ENCODE assay signal across 22 cellular contexts in the genomic region with DNA sequence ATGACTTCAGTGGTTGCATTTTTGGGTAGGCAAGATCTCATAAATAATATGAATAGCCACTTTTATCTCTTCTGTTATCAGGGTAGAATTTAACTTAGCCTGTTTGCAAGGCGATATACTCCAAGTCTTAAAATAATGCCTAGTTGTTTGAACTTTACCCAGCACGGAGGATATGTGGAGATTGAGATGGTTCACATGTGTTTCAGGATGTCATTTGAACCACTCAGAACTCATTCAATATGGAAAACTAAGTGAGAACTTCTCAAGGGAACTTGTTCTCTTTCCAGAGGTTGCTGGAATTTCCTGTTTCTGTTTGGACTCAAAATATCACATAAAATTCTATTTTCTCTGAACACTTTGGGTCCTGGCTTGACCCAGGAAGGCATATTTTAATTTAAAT.
"Had no signal": no experiment of that assay in that cellular context is flagged by ENCODE, and none has a peak within 500 bp of the region (broad histone marks: within the 10 kb centered on the region; RNA-seq: fewer than 3 reads in every experiment).

No MANE protein-coding gene starts in this region.

- H3K27ac ChIP-seq: cardiac muscle cell, colonic mucosa, dorsolateral prefrontal cortex, esophagus squamous epithelium, neutrophil, ovary, right atrium auricular region, tibial artery, upper lobe of left lung, uterus had no signal

- H3K27me3 ChIP-seq: cardiac muscle cell, colonic mucosa, dorsolateral prefrontal cortex, esophagus squamous epithelium, ovary, right atrium auricular region, tibial artery, upper lobe of left lung, uterus had no signal

- H3K4me1 ChIP-seq: colonic mucosa, esophagus squamous epithelium, right atrium auricular region, tibial artery had no signal

- H3K9me3 ChIP-seq: colonic mucosa, esophagus squamous epithelium, neutrophil, ovary, right atrium auricular region, tibial artery, upper lobe of left lung, uterus had no signal

- H3K4me3 Mint-ChIP-seq: naive thymus-derived CD4-positive, alpha-beta T cell had no signal

- DNase-seq: cerebellar nuclear complex; colonic mucosa; dorsolateral prefrontal cortex; effector CD8-positive, alpha-beta T cell; esophagus squamous epithelium; foreskin melanocyte; head of caudate nucleus; hypothalamus; islet precursor cell; left cardiac atrium; mesendoderm; naive thymus-derived CD4-positive, alpha-beta T cell; ovary; stimulated activated CD4-positive, alpha-beta T cell treated with anti-CD3 and anti-CD28 coated beads, Interleukin-2, amount 100 ng/mL, for 48 hours; stimulated activated naive CD4-positive, alpha-beta T cell treated with Interleukin-2 at 50 U/mL for 16 hours; tibial artery; upper lobe of left lung; uterus had no signal

- H3K4me1 Mint-ChIP-seq: naive thymus-derived CD4-positive, alpha-beta T cell had no signal

- H3K36me3 ChIP-seq: cardiac muscle cell, colonic mucosa, esophagus squamous epithelium, neutrophil, ovary, right atrium auricular region, tibial artery, upper lobe of left lung, uterus had no signal

- ATAC-seq: left cardiac atrium; naive thymus-derived CD4-positive, alpha-beta T cell had no signal

- H3K4me3 ChIP-seq: cardiac muscle cell, colonic mucosa, dorsolateral prefrontal cortex, esophagus squamous epithelium, ovary, right atrium auricular region, smooth muscle cell, tibial artery, upper lobe of left lung, uterus had no signal

- H3K27ac Mint-ChIP-seq: naive thymus-derived CD4-positive, alpha-beta T cell had no signal

- H3K4me2 ChIP-seq: smooth muscle cell had no signal
